1 cellular context compared by ENCODE assay signal in the genomic region with DNA sequence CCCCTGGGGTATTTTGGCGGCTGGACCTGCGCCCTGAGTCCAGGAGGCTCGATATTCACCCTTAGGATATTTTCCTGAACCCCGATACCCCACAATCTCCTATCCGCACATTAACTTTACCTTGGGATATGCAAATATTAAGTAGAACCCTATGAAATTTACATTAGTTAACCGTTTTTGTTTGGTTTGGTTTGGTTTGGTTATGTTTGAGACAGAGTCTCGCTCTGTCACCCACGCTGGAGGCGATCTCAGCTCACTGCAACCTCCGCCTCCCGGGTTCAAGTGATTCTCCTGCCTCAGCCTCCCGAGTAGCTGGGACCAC.
TF ChIP-seq lines count a peak whose summit lies in the region.

No MANE protein-coding gene starts in this region.

TF ChIP-seq in GM23338, 12 proteins besides CTCF, POLR2A, EP300 and RAD21 (continued from another document):
- TF ChIP-seq, protein P1, sequence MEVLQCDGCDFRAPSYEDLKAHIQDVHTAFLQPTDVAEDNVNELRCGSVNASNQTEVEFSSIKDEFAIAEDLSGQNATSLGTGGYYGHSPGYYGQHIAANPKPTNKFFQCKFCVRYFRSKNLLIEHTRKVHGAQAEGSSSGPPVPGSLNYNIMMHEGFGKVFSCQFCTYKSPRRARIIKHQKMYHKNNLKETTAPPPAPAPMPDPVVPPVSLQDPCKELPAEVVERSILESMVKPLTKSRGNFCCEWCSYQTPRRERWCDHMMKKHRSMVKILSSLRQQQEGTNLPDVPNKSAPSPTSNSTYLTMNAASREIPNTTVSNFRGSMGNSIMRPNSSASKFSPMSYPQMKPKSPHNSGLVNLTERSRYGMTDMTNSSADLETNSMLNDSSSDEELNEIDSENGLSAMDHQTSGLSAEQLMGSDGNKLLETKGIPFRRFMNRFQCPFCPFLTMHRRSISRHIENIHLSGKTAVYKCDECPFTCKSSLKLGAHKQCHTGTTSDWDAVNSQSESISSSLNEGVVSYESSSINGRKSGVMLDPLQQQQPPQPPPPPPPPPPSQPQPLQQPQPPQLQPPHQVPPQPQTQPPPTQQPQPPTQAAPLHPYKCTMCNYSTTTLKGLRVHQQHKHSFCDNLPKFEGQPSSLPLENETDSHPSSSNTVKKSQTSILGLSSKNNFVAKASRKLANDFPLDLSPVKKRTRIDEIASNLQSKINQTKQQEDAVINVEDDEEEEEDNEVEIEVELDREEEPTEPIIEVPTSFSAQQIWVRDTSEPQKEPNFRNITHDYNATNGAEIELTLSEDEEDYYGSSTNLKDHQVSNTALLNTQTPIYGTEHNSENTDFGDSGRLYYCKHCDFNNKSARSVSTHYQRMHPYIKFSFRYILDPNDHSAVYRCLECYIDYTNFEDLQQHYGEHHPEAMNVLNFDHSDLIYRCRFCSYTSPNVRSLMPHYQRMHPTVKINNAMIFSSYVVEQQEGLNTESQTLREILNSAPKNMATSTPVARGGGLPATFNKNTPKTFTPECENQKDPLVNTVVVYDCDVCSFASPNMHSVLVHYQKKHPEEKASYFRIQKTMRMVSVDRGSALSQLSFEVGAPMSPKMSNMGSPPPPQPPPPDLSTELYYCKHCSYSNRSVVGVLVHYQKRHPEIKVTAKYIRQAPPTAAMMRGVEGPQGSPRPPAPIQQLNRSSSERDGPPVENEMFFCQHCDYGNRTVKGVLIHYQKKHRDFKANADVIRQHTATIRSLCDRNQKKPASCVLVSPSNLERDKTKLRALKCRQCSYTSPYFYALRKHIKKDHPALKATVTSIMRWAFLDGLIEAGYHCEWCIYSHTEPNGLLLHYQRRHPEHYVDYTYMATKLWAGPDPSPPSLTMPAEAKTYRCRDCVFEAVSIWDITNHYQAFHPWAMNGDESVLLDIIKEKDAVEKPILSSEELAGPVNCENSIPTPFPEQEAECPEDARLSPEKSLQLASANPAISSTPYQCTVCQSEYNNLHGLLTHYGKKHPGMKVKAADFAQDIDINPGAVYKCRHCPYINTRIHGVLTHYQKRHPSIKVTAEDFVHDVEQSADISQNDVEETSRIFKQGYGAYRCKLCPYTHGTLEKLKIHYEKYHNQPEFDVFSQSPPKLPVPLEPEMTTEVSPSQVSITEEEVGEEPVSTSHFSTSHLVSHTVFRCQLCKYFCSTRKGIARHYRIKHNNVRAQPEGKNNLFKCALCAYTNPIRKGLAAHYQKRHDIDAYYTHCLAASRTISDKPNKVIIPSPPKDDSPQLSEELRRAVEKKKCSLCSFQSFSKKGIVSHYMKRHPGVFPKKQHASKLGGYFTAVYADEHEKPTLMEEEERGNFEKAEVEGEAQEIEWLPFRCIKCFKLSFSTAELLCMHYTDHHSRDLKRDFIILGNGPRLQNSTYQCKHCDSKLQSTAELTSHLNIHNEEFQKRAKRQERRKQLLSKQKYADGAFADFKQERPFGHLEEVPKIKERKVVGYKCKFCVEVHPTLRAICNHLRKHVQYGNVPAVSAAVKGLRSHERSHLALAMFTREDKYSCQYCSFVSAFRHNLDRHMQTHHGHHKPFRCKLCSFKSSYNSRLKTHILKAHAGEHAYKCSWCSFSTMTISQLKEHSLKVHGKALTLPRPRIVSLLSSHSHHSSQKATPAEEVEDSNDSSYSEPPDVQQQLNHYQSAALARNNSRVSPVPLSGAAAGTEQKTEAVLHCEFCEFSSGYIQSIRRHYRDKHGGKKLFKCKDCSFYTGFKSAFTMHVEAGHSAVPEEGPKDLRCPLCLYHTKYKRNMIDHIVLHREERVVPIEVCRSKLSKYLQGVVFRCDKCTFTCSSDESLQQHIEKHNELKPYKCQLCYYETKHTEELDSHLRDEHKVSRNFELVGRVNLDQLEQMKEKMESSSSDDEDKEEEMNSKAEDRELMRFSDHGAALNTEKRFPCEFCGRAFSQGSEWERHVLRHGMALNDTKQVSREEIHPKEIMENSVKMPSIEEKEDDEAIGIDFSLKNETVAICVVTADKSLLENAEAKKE (CRISPR knock-in tag; IDR thresholded peaks at IDR 0.05): no peak
- no peak for TF ChIP-seq CREB1 (CRISPR knock-in tag; IDR thresholded peaks at IDR 0.05; ENCODE audit: low read depth)
- no peak for TF ChIP-seq STAT1 (IDR thresholded peaks at IDR 0.05; ENCODE audit: unreplicated experiment)
- TF ChIP-seq ZNF331 (CRISPR knock-in tag; IDR thresholded peaks at IDR 0.05; ENCODE audit: low read depth): no peak
- TF ChIP-seq, protein P2, sequence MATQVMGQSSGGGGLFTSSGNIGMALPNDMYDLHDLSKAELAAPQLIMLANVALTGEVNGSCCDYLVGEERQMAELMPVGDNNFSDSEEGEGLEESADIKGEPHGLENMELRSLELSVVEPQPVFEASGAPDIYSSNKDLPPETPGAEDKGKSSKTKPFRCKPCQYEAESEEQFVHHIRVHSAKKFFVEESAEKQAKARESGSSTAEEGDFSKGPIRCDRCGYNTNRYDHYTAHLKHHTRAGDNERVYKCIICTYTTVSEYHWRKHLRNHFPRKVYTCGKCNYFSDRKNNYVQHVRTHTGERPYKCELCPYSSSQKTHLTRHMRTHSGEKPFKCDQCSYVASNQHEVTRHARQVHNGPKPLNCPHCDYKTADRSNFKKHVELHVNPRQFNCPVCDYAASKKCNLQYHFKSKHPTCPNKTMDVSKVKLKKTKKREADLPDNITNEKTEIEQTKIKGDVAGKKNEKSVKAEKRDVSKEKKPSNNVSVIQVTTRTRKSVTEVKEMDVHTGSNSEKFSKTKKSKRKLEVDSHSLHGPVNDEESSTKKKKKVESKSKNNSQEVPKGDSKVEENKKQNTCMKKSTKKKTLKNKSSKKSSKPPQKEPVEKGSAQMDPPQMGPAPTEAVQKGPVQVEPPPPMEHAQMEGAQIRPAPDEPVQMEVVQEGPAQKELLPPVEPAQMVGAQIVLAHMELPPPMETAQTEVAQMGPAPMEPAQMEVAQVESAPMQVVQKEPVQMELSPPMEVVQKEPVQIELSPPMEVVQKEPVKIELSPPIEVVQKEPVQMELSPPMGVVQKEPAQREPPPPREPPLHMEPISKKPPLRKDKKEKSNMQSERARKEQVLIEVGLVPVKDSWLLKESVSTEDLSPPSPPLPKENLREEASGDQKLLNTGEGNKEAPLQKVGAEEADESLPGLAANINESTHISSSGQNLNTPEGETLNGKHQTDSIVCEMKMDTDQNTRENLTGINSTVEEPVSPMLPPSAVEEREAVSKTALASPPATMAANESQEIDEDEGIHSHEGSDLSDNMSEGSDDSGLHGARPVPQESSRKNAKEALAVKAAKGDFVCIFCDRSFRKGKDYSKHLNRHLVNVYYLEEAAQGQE (IDR thresholded peaks at IDR 0.05; ENCODE audit: unreplicated experiment): no peak
- TF ChIP-seq EZH2phosphoT487 (IDR thresholded peaks at IDR 0.05; ENCODE audit: unreplicated experiment): no peak
- TF ChIP-seq ZNF114 (CRISPR knock-in tag; IDR thresholded peaks at IDR 0.05): no peak
- TF ChIP-seq JUNB (IDR thresholded peaks at IDR 0.05; ENCODE audit: unreplicated experiment): no peak
